In genomic region chr9:127128341-127129072, GRCh38 we compare ENCODE assay signal across 11 cellular contexts. TPM values are rescaled to one million over a fixed set of nuclear protein-coding genes. Genes with fewer than 3 reads are reported as not detected.
A peak's percentile ranks its signal among the peaks of the same experiment; 100 is the strongest.
DNase-seq lines count a peak whose midpoint lies in the region; ATAC-seq and TF ChIP-seq lines count a peak whose summit lies in the region.
"Had no signal": no experiment of that assay in that cellular context is flagged by ENCODE, and none has a peak within 500 bp of the region (broad histone marks: within the 10 kb centered on the region; RNA-seq: fewer than 3 reads in every experiment).

No MANE protein-coding gene starts in this region.

- H3K4me2 ChIP-seq in mesenchymal stem cell (ENCODE audit: low read length, poor library complexity, severe bottlenecking) = no peak overlapping the region

- H2BK15ac ChIP-seq in mesenchymal stem cell (ENCODE audit: low read depth, poor library complexity, severe bottlenecking) = no peak overlapping the region

- H3K4me3 ChIP-seq in mesenchymal stem cell (ENCODE audit: insufficient read depth in 1 of 2, low read depth in 1 of 2, low read length in 2 of 2) (peak overlapping the region in 1 of 2 experiments; percentile 11), upper lobe of left lung (no peak overlapping the region)
- H3K4me3 ChIP-seq: cardiac muscle cell had no signal

- H3K36me3 ChIP-seq in mesenchymal stem cell (ENCODE audit: control insufficient read depth in 1 of 2, insufficient read depth in 2 of 2, low read depth in 1 of 2, low read length in 2 of 2) (no peaks in the 10 kb centered on the region), upper lobe of left lung (no peaks in the 10 kb centered on the region)
- H3K36me3 ChIP-seq: cardiac muscle cell had no signal

- H3K4ac ChIP-seq in mesenchymal stem cell (ENCODE audit: low read depth in 1 of 2, low read length in 2 of 2) = peak overlapping the region in 1 of 2 experiments; percentile 12

- peak overlapping the region in 1 of 2 experiments; percentile 85 for H2BK12ac ChIP-seq in mesenchymal stem cell (ENCODE audit: low read length in 2 of 2)

- no peaks in the 10 kb centered on the region for H3K79me1 ChIP-seq in mesenchymal stem cell (replicated peaks; ENCODE audit: low read length, poor library complexity, severe bottlenecking)

- ATAC-seq in upper lobe of left lung (ENCODE audit: low FRiP score in 2 of 2) (peak; percentile 4 to 12), GM19395 (IDR thresholded peaks at IDR 0.05; ENCODE audit: unreplicated experiment) (no peak)
- ATAC-seq: activated CD8-positive, alpha-beta memory T cell treated with anti-CD3 and anti-CD28 coated beads, Interleukin-2, amount 10 ng/mL, durations not matched to agents 7 days and 5 days had no signal

- H2AK5ac ChIP-seq in mesenchymal stem cell (ENCODE audit: low read length, severe bottlenecking) = no peak overlapping the region

- no peak overlapping the region for H4K8ac ChIP-seq in mesenchymal stem cell (ENCODE audit: low read length)

- no peak for TF ChIP-seq CTCF in upper lobe of left lung (IDR thresholded peaks at IDR 0.05)

- H2BK5ac ChIP-seq in mesenchymal stem cell (ENCODE audit: low read depth, low read length, poor library complexity, severe bottlenecking) = no peak overlapping the region

- no peak overlapping the region for H2BK120ac ChIP-seq in mesenchymal stem cell (ENCODE audit: low read depth, low read length)

- no peak overlapping the region for H3K23ac ChIP-seq in mesenchymal stem cell (ENCODE audit: low read length in 2 of 2)

- H3K27ac ChIP-seq in epithelial cell of prostate (no peak overlapping the region), mesenchymal stem cell (ENCODE audit: low read length, poor library complexity, severe bottlenecking) (no peak overlapping the region), upper lobe of left lung (peak overlapping the region in 3 of 4 donors; percentile 38 to 53 (median 52))
- H3K27ac ChIP-seq: cardiac muscle cell had no signal

- H3K9me3 ChIP-seq in mesenchymal stem cell (ENCODE audit: control insufficient read depth, low read length) (no peaks in the 10 kb centered on the region), upper lobe of left lung (no peaks in the 10 kb centered on the region)

- H3K27me3 ChIP-seq in mesenchymal stem cell (ENCODE audit: control insufficient read depth in 1 of 2, insufficient read depth in 1 of 2, low read length in 2 of 2) (peaks cover 0 to 23% of the 10 kb centered on the region in 2 experiments), upper lobe of left lung (no peaks in the 10 kb centered on the region)
- H3K27me3 ChIP-seq: cardiac muscle cell had no signal

- no peak overlapping the region for H2AFZ ChIP-seq in mesenchymal stem cell (ENCODE audit: low read depth, low read length)

- DNase-seq in NCI-H524 treated with DMSO at 0.1 percent for 48 hours (lab: John Stamatoyannopoulos, UW) (peak; percentile 85), epithelial cell of prostate (ENCODE audit: low read depth, low spot score) (peak; percentile 66), mesenchymal stem cell (no peak), upper lobe of left lung (peak in 1 of 2 donors; percentile 37), NCI-H1436 (lab: John Stamatoyannopoulos, UW) (no peak), germinal center (ENCODE audit: low spot score) (no peak)
- DNase-seq: activated CD8-positive, alpha-beta memory T cell treated with anti-CD3 and anti-CD28 coated beads, Interleukin-2, amount 10 ng/mL, durations not matched to agents 7 days and 5 days; occipital lobe; SW 1271 had no signal

- peak overlapping the region in 1 of 2 experiments; percentile 8 for H3K14ac ChIP-seq in mesenchymal stem cell (ENCODE audit: low read length in 2 of 2)

- H3K4me1 ChIP-seq in mesenchymal stem cell (ENCODE audit: control insufficient read depth, insufficient read depth, low read depth, low read length) (peaks cover 17% of the 10 kb centered on the region), upper lobe of left lung (peaks cover 15 to 37% (median 29%) of the 10 kb centered on the region in 4 donors)

- TF ChIP-seq POLR2A in upper lobe of left lung (IDR thresholded peaks at IDR 0.05) = no peak

- WGBS in mesenchymal stem cell = 82% methylated on average over 9 of the region's 9 CpGs
- 48 to 68% methylated on average over 6 to 9 of the region's 9 CpGs for WGBS in upper lobe of left lung, 2 donors

- peak in 1 of 4 donors; percentile 24 for TF ChIP-seq EP300 in upper lobe of left lung (IDR thresholded peaks at IDR 0.05)

- no peak overlapping the region for H4K91ac ChIP-seq in mesenchymal stem cell (ENCODE audit: low read length)

- H3K18ac ChIP-seq in mesenchymal stem cell (ENCODE audit: low read depth in 1 of 2, low read length in 2 of 2) = peak overlapping the region in 1 of 2 experiments; percentile 53

- peak overlapping the region; percentile 60 for H3K9ac ChIP-seq in mesenchymal stem cell (ENCODE audit: low read length)

RNA-seq across cellular contexts. Expression of gene ANGPTL2, which starts 6.1 kb away (rescaled TPM):
- 40.8 TPM for polyA plus RNA-seq in mesenchymal stem cell (2013, experiment 1 of 2)
- polyA plus RNA-seq in mesenchymal stem cell (2013, experiment 2 of 2) = 41.1 TPM
- total RNA-seq in upper lobe of left lung = 10 to 100 TPM in 2 of 6 donors, 1 to 10 TPM in 4; 3.9 to 26.0 (median 7.9) TPM
- total RNA-seq: activated CD8-positive, alpha-beta memory T cell treated with anti-CD3 and anti-CD28 coated beads, Interleukin-2, amount 10 ng/mL, durations not matched to agents 7 days and 5 days had no signal

Comparison
In these comparisons a context has a peak if more than half of its experiments do, and no peak if none do; other contexts are left out.
1. DNase-seq: peak in NCI-H524 treated with DMSO at 0.1 percent for 48 hours (single experiment) and epithelial cell of prostate (single experiment); none in mesenchymal stem cell (single experiment), NCI-H1436 (single experiment) and germinal center (single experiment).
2. H3K27ac ChIP-seq: peak in upper lobe of left lung (3 of 4); none in epithelial cell of prostate (single experiment) and mesenchymal stem cell (single experiment).